Comparison of ENCODE assay signal across 8 cellular contexts in the genomic region with DNA sequence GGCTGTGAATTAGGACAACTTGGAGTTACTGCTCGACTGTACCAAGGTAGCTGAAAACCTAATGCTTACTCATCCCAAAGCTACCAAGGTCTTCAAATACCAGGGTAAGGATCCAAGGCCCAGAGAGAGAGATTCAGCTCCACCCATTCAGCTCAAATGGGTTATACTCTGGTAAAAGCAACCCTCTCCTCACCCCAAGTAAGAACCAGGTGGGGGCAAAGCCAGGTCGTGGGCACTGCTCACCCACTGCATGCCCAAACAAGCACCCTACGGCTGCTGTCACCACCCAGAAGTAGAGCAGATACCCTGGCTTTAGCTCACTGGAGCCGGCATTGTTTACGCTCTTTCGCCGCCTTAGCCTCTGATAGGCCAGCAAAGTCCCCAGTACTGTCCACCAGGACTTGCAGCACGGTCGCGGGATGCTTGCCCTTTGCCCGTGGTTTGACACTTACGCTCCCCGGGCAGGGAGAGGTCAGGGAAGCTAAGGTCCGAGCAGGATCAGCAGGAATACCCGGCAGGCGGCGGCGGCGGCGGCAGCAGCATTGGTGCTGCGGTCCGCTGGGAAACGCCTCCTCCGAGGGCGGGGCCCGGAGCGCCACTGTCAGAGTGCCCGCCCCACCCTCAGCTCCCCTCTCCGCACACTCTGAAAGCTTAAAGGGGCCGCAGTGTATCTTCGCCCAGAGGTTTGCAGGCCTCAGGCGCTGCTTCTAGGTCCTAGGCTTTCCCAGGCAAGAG. TPM values are rescaled to one million over a fixed set of nuclear protein-coding genes. Genes with fewer than 3 reads are reported as not detected.
DNase-seq lines count a peak whose midpoint lies in the region; ATAC-seq and TF ChIP-seq lines count a peak whose summit lies in the region.

No MANE protein-coding gene starts in this region.

- CTCF ChIA-PET in activated CD4-positive, alpha-beta memory T cell treated with anti-CD3 and anti-CD28 coated beads for 36 hours (lab: Charles Lee) = interaction anchor here (1.0 to 1.3 kb wide), 2 partner anchors 19 to 327 kb away, joined by 3 read pairs; no protein-coding TSS in a partner anchor

- TF ChIP-seq CTCF in GM10266 (IDR thresholded peaks at IDR 0.05; ENCODE audit: control insufficient read depth, insufficient read depth, low read depth, missing control alignments) (no peak), right lobe of liver (IDR thresholded peaks at IDR 0.05) (peak in 3 of 4 donors; percentile 9 to 10 (median 9))

- H3K4me3 ChIP-seq in duodenal mucosa (ENCODE audit: low read depth in 1 of 2, low read length in 2 of 2) = peak overlapping the region; percentile 81 to 93
- peak overlapping the region; percentile 30 to 47 (median 32) for H3K4me3 ChIP-seq in right lobe of liver

- no peak overlapping the region for H3K27ac Mint-ChIP-seq in activated CD4-positive, alpha-beta memory T cell treated with anti-CD3 and anti-CD28 coated beads for 36 hours

- ATAC-seq in HG02623 (IDR thresholded peaks at IDR 0.05; ENCODE audit: unreplicated experiment) (peak; percentile 99), right lobe of liver (peak; percentile 99 to 100 (median 99))

- H3K27me3 ChIP-seq in duodenal mucosa (ENCODE audit: control insufficient read depth in 1 of 2, insufficient read depth in 2 of 2, low read length in 2 of 2) = no peaks in the 10 kb centered on the region
- no peaks in the 10 kb centered on the region for H3K27me3 ChIP-seq in right lobe of liver

- intact Hi-C loops in activated CD4-positive, alpha-beta memory T cell treated with anti-CD3 and anti-CD28 coated beads for 36 hours (cut with micrococcal nuclease) = loop anchor here (2.0 kb wide), 1 partner anchor 20 kb away; the partner anchor contains the start of gene CKAP5
- intact Hi-C loops in right lobe of liver (cut with DNase I) = no loop called here

- no peaks in the 10 kb centered on the region for H3K27me3 Mint-ChIP-seq in activated CD4-positive, alpha-beta memory T cell treated with anti-CD3 and anti-CD28 coated beads for 36 hours

- H3K9me3 ChIP-seq in duodenal mucosa (ENCODE audit: control insufficient read depth in 1 of 2, low read length in 2 of 2) (no peaks in the 10 kb centered on the region), right lobe of liver (no peaks in the 10 kb centered on the region)

- H3K27ac ChIP-seq in duodenal mucosa (ENCODE audit: low read depth, low read length) (peak overlapping the region; percentile 1), right lobe of liver (peak overlapping the region in 2 of 3 donors; percentile 29 to 60)

- 2% methylated on average over 18 of the region's 32 CpGs for WGBS in right lobe of liver (ENCODE audit: insufficient coverage, low coverage, low lambda C conversion rate, missing lambda C conversion rate)

- H3K9me3 Mint-ChIP-seq in activated CD4-positive, alpha-beta memory T cell treated with anti-CD3 and anti-CD28 coated beads for 36 hours = no peaks in the 10 kb centered on the region

- H3K4me1 ChIP-seq in duodenal mucosa (ENCODE audit: control insufficient read depth in 1 of 2, insufficient read depth in 2 of 2, low read length in 2 of 2) (peaks cover 9 to 13% of the 10 kb centered on the region in 2 donors), right lobe of liver (peaks cover 0 to 17% (median 4%) of the 10 kb centered on the region in 4 donors)

- H3K36me3 ChIP-seq in duodenal mucosa (ENCODE audit: control insufficient read depth in 1 of 2, insufficient read depth in 2 of 2, low read length in 2 of 2) (no peaks in the 10 kb centered on the region), right lobe of liver (no peaks in the 10 kb centered on the region)

- DNase-seq in GM10266 (ENCODE audit: extremely low spot score) (peak; percentile 72), NCI-H2196 treated with DMSO at 0.1 percent for 48 hours (lab: John Stamatoyannopoulos, UW; ENCODE audit: unreplicated experiment) (peak; percentile 71), right lobe of liver (peak; percentile 91 to 97 (median 95)), NAMALWA (ENCODE audit: low spot score) (no peak)
- peak; percentile 69 for DNase-seq in activated CD4-positive, alpha-beta memory T cell treated with anti-CD3 and anti-CD28 coated beads for 36 hours
- DNase-seq in stimulated activated CD4-positive, alpha-beta T cell treated with anti-CD3 and anti-CD28 coated beads, Interleukin-4, amount 100 ng/mL, for 24 hours = peak; percentile 70

- no peaks in the 10 kb centered on the region for H3K36me3 Mint-ChIP-seq in activated CD4-positive, alpha-beta memory T cell treated with anti-CD3 and anti-CD28 coated beads for 36 hours

- peak overlapping the region; percentile 60 to 69 for H3K9ac ChIP-seq in duodenal mucosa (ENCODE audit: low read depth in 1 of 2, low read length in 2 of 2)

- POLR2A ChIA-PET in activated CD4-positive, alpha-beta memory T cell treated with anti-CD3 and anti-CD28 coated beads for 36 hours (lab: Charles Lee) = interaction anchor here (0.5 to 1.1 kb wide), 3 partner anchors 9 to 337 kb away, joined by 4 to 5 read pairs (median 4); no protein-coding TSS in a partner anchor

- no peak for TF ChIP-seq POLR2A in right lobe of liver (IDR thresholded peaks at IDR 0.05)

- H3K4me1 Mint-ChIP-seq in activated CD4-positive, alpha-beta memory T cell treated with anti-CD3 and anti-CD28 coated beads for 36 hours (ENCODE audit: low read depth) = peaks cover 20% of the 10 kb centered on the region

- peak overlapping the region; percentile 48 for H3K4me3 Mint-ChIP-seq in activated CD4-positive, alpha-beta memory T cell treated with anti-CD3 and anti-CD28 coated beads for 36 hours

RNA-seq across cellular contexts. Expression of gene CKAP5, which starts 19.6 kb away (rescaled TPM):
- total RNA-seq in activated CD4-positive, alpha-beta memory T cell treated with anti-CD3 and anti-CD28 coated beads for 36 hours = 100 to 1,000 TPM; 174 TPM
- total RNA-seq in right lobe of liver = 10 to 100 TPM; 12.9 to 30.2 (median 21.2) TPM

Comparison
In these comparisons a context has a peak if more than half of its experiments do, and no peak if none do; other contexts are left out.
1. RNA of gene CKAP5, which starts 19.6 kb away (total RNA-seq): 174 TPM in activated CD4-positive, alpha-beta memory T cell treated with anti-CD3 and anti-CD28 coated beads for 36 hours; 12.9 to 30.2 TPM in right lobe of liver; every median in the first group is over 4 times any median in the second.